In the genomic region with DNA sequence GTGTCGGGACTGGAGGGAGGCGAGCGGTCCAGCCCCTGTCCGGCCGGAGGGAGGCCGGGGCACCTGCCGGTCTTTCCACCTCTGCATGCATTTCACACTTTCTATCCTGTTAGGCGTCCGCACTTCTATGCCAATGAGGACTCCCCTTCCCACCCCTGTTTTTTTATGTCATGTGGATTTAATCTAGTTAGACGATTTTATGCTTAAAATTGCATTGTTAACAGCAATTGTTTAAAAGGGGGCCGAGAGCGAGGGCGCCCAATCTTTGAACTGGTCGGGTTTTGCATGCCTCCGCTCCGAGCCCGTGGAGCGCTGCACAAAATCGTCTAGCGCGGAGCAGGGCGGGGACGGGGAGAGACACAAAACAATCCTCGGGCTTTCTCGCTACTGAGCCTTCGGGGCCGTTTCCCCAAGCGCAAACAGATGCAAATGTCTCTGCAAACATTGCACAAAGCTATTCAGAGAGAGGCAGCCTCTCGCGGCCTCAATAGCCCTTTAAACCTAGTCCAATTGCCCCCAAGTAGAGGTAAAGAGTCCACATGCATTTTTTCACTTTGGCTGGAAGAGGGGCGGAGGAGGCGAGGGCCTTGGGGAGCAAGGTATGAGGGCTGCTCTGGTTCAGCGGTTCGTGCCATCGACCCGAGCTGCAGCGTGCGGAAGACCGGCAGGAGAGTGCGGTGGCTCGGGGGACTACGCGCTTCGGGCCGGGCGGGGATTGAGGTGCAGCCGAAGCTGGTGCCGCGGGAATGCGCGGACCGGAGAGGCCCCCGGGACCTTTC, we compare ENCODE assay signal across 10 cellular contexts. TPM values are rescaled to one million over a fixed set of nuclear protein-coding genes. Genes with fewer than 3 reads are reported as not detected.
DNase-seq lines count a peak whose midpoint lies in the region; ATAC-seq, FAIRE-seq and TF ChIP-seq lines count a peak whose summit lies in the region.
"Had no signal": no experiment of that assay in that cellular context is flagged by ENCODE, and none has a peak within 500 bp of the region (broad histone marks: within the 10 kb centered on the region; RNA-seq: fewer than 3 reads in every experiment).

No MANE protein-coding gene starts in this region.

- H3K27me3 ChIP-seq in GM23248 (replicated peaks; ENCODE audit: insufficient read depth) = no peaks in the 10 kb centered on the region

- no peak overlapping the region; the same call in 1 of the 2 replicates for H3K9ac ChIP-seq in GM23248

- no peak for TF ChIP-seq RAD21 in A549 (conservative IDR thresholded peaks at IDR 0.05 in 1 of 2, IDR thresholded peaks at IDR 0.05 in 1 of 2)

- H3K36me3 Mint-ChIP-seq in nephron progenitor cell (ENCODE audit: low read depth) = no peaks in the 10 kb centered on the region

- peaks cover 31% of the 10 kb centered on the region for H3K4me1 ChIP-seq in A549
- peaks cover 24% of the 10 kb centered on the region for H3K4me1 ChIP-seq in GM23248 (ENCODE audit: insufficient read depth)

- no peaks in the 10 kb centered on the region for H3K9me3 Mint-ChIP-seq in nephron progenitor cell

- H3K4me1 Mint-ChIP-seq in nephron progenitor cell = peaks cover 58% of the 10 kb centered on the region

- WGBS in A549 (ENCODE audit: missing lambda C conversion rate) = 92% methylated on average over 53 of the region's 53 CpGs
- WGBS in GM23248 (ENCODE audit: low coverage in 1 of 2, low lambda C conversion rate in 2 of 2, missing lambda C conversion rate in 2 of 2), 2 experiments = 27 to 33% methylated on average over 53 of the region's 53 CpGs

- CTCF ChIA-PET in A549 (lab: Yijun Ruan, JAX) = interaction anchor here (3.0 to 6.1 kb wide), 2 partner anchors 24 to 63 kb away, joined by 12 to 43 read pairs; no protein-coding TSS in a partner anchor

- in situ Hi-C loops in GM23248 (cut with MboI) = no loop called here

- H3K36me3 ChIP-seq in GM23248 (ENCODE audit: low read depth) = no peaks in the 10 kb centered on the region

- H3K4me2 ChIP-seq in A549 (peak overlapping the region; percentile 69; the same call in 2 of the 3 replicates), GM23248 (ENCODE audit: unreplicated experiment) (no peak overlapping the region)

- H3K79me2 ChIP-seq in GM23248 (ENCODE audit: insufficient read depth) = no peaks in the 10 kb centered on the region

- peaks cover 21% of the 10 kb centered on the region for H3F3A ChIP-seq in GM23248 (ENCODE audit: insufficient read depth)

- no peaks in the 10 kb centered on the region for H3K9me3 ChIP-seq in A549
- no peaks in the 10 kb centered on the region for H3K9me3 ChIP-seq in GM23248 (ENCODE audit: low read depth)

- peak overlapping the region; percentile 83 for H3K4me3 Mint-ChIP-seq in nephron progenitor cell

- TF ChIP-seq CTCF in A549 (IDR thresholded peaks at IDR 0.05) (no peak), coronary artery (IDR thresholded peaks at IDR 0.05) (no peak), nephron progenitor cell (IDR thresholded peaks at IDR 0.05) (no peak)

- H3K4me3 ChIP-seq in A549 (no peak overlapping the region), GM23248 (peak overlapping the region; percentile 80; the same call in 1 of the 2 replicates), coronary artery (peak overlapping the region; percentile 63)

- peak overlapping the region; percentile 91 for H2AFZ ChIP-seq in GM23248

- no peak for TF ChIP-seq POLR2A in A549 (IDR thresholded peaks at IDR 0.05; ENCODE audit: low read length)

- H3K27me3 Mint-ChIP-seq in nephron progenitor cell (ENCODE audit: low read depth, poor library complexity) = peaks cover 97% of the 10 kb centered on the region

- POLR2A ChIA-PET in A549 (lab: Yijun Ruan, JAX) = no interaction called here

- no peaks in the 10 kb centered on the region for H4K20me1 ChIP-seq in GM23248 (ENCODE audit: insufficient read depth)

- no peaks in the 10 kb centered on the region for H3K9me2 ChIP-seq in GM23248 (ENCODE audit: insufficient read depth)

- no peak for TF ChIP-seq EP300 in A549 (IDR thresholded peaks at IDR 0.05)

- FAIRE-seq in A549 (lab: Jason Lieb, UNC) = no peak

- no peak overlapping the region for H3K27ac Mint-ChIP-seq in nephron progenitor cell

- DNase-seq in A549 (ENCODE audit: low read depth in 1 of 2, low spot score in 1 of 2) = no peak
- DNase-seq in GM23248 = peak; percentile 19
- DNase-seq in coronary artery (ENCODE audit: low spot score) = no peak
- peak; percentile 52 for DNase-seq in nephron progenitor cell
- no peak for DNase-seq in NCI-H446 treated with DMSO at 0.1 percent for 48 hours (lab: John Stamatoyannopoulos, UW)
- no peak for DNase-seq in pons (ENCODE audit: low spot score)

- H3K27ac ChIP-seq in A549 = peak overlapping the region; percentile 37 to 83; a peak in 4 of 6 replicates
- no peak overlapping the region for H3K27ac ChIP-seq in GM23248
- H3K27ac ChIP-seq in coronary artery = no peak overlapping the region

- ATAC-seq in A549 (no peak), HG03025 (IDR thresholded peaks at IDR 0.05; ENCODE audit: low FRiP score, unreplicated experiment) (no peak), GM19328 (IDR thresholded peaks at IDR 0.05; ENCODE audit: unreplicated experiment) (no peak)

TF ChIP-seq in A549, 52 proteins besides CTCF, POLR2A, EP300 and RAD21:
- TF ChIP-seq RFX5 (IDR thresholded peaks at IDR 0.05) = no peak
- no peak for TF ChIP-seq MAZ (IDR thresholded peaks at IDR 0.05; ENCODE audit: borderline replicate concordance, low read depth, low read length)
- TF ChIP-seq FOSB (CRISPR knock-in tag; IDR thresholded peaks at IDR 0.05) = no peak
- TF ChIP-seq CHD2 (IDR thresholded peaks at IDR 0.05; ENCODE audit: low read length, partially characterized antibody) = no peak
- no peak for TF ChIP-seq CHD4 (IDR thresholded peaks at IDR 0.05; ENCODE audit: borderline replicate concordance)
- no peak for TF ChIP-seq RARB (CRISPR knock-in tag; IDR thresholded peaks at IDR 0.05)

RNA-seq across cellular contexts. Expression of a gene that starts 37.5 kb away (rescaled TPM):
- not detected in 2 replicates for polyA plus RNA-seq in A549 (2011; rRNA removed)
- polyA plus RNA-seq in A549 (2012; cell fraction: cytosol; rRNA removed) = not detected in 2 replicates
- polyA plus RNA-seq in A549 (2012; cell fraction: nucleus; rRNA removed) = not detected in 2 replicates
- not detected in 3 replicates for polyA plus RNA-seq in A549 (2017; fragmentation: RNase III; extraction: RNeasy Plus Mini Kit Qiagen cat#74134 plus additional on column Dnase treatment)
- polyA minus RNA-seq in A549 (2011; rRNA and poly(A)+ RNA removed) = not detected in 2 replicates
- not detected in 2 replicates for total RNA-seq in GM23248 (2014; rRNA removed; shearing (Covaris generic))
- polyA plus RNA-seq in GM23248 (2016; fragmentation: Nextera tagmentation; extraction: Ambion mirVana) = not detected in 2 replicates
- total RNA-seq: Daoy had no signal

RNA-seq across cellular contexts. Expression of a gene that starts 42.5 kb away (rescaled TPM):
- polyA plus RNA-seq in A549 (2011; rRNA removed) (not detected in 2 replicates), A549 (2017; fragmentation: RNase III; extraction: RNeasy Plus Mini Kit Qiagen cat#74134 plus additional on column Dnase treatment) (not detected in 3 replicates), GM23248 (2016; fragmentation: Nextera tagmentation; extraction: Ambion mirVana) (not detected in 2 replicates)
- polyA plus RNA-seq in A549 (2012; cell fraction: cytosol; rRNA removed) = not detected in 2 replicates
- not detected in 2 replicates for polyA plus RNA-seq in A549 (2012; cell fraction: nucleus; rRNA removed)
- polyA minus RNA-seq in A549 (2011; rRNA and poly(A)+ RNA removed) = not detected in 2 replicates
- not detected in 2 replicates for total RNA-seq in GM23248 (2014; rRNA removed; shearing (Covaris generic))
- total RNA-seq: Daoy had no signal
- polyA plus RNA-seq: adipose tissue had no signal

RNA-seq across cellular contexts. Expression of a gene that starts 46.1 kb away (rescaled TPM):
- polyA plus RNA-seq in A549 (2011; rRNA removed) = not detected in 2 replicates
- polyA plus RNA-seq in A549 (2012; cell fraction: cytosol; rRNA removed) = not detected in 2 replicates
- not detected in 2 replicates for polyA plus RNA-seq in A549 (2012; cell fraction: nucleus; rRNA removed)
- not detected in 3 replicates for polyA plus RNA-seq in A549 (2017; fragmentation: RNase III; extraction: RNeasy Plus Mini Kit Qiagen cat#74134 plus additional on column Dnase treatment)
- not detected in 2 replicates for polyA minus RNA-seq in A549 (2011; rRNA and poly(A)+ RNA removed)
- not detected in 2 replicates for total RNA-seq in GM23248 (2014; rRNA removed; shearing (Covaris generic))
- polyA plus RNA-seq in GM23248 (2016; fragmentation: Nextera tagmentation; extraction: Ambion mirVana) = not detected in 2 replicates
- total RNA-seq: Daoy had no signal
- polyA plus RNA-seq: adipose tissue had no signal

Comparison
In these comparisons a context has a peak if more than half of its experiments do, and no peak if none do; other contexts are left out.
1. DNase-seq: peak in GM23248 (single experiment) and nephron progenitor cell (single experiment); none in A549 (0 of 2), coronary artery (single experiment), NCI-H446 treated with DMSO at 0.1 percent for 48 hours (single experiment) and pons (single experiment).
2. H3K27ac ChIP-seq: peak in A549 (2 of 2); none in GM23248 (single experiment) and coronary artery (0 of 2).